Comparison of ENCODE assay signal across 18 cellular contexts in the genomic region with DNA sequence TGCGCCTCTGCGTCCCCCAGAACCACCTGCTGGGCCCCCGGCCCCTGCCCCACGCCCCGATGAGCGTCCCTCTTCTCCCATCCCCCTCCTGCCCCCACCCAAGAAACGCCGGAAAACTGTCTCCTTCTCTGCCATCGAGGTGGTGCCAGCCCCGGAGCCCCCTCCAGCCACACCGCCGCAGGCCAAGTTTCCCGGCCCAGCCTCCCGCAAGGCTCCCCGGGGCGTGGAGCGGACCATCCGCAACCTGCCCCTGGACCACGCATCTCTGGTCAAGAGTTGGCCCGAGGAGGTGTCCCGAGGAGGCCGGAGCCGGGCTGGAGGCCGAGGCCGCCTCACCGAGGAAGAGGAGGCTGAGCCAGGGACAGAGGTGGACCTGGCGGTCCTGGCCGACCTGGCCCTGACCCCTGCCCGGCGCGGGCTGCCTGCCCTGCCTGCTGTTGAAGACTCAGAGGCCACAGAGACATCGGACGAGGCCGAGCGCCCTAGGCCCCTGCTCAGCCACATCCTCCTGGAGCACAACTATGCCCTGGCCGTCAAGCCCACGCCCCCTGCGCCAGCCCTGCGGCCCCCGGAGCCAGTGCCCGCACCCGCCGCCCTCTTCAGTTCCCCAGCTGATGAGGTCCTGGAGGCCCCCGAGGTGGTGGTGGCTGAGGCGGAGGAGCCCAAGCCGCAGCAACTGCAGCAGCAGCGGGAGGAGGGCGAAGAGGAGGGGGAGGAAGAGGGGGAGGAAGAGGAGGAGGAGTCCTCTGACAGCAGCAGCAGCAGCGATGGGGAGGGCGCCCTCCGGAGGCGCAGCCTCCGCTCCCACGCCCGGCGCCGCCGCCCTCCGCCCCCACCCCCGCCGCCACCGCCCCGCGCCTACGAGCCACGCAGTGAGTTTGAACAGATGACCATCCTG. TPM values are rescaled to one million over a fixed set of nuclear protein-coding genes. Genes with fewer than 3 reads are reported as not detected.
A peak's percentile ranks its signal among the peaks of the same experiment; 100 is the strongest.
DNase-seq lines count a peak whose midpoint lies in the region; ATAC-seq, FAIRE-seq and TF ChIP-seq lines count a peak whose summit lies in the region.
"Had no signal": no experiment of that assay in that cellular context is flagged by ENCODE, and none has a peak within 500 bp of the region (broad histone marks: within the 10 kb centered on the region; RNA-seq: fewer than 3 reads in every experiment).

No MANE protein-coding gene starts in this region.

- POLR2A ChIA-PET in HEK293 (lab: Yijun Ruan, JAX) (no interaction called here), WTC11 (lab: Charles Lee) (no interaction called here), HepG2 (lab: Yijun Ruan, JAX) (no interaction called here)

- H3K4me3 ChIP-seq in HEK293 (ENCODE audit: low read depth, low read length) (no peak overlapping the region), HepG2 (replicated peaks in 1 of 3; ENCODE audit: insufficient read depth in 1 of 3, low read depth in 2 of 3, low read length in 3 of 3) (no peak overlapping the region)
- H3K4me3 ChIP-seq: BLaER1 treated with 17β-estradiol and CSF1 and Interleukin-3, amounts not matched to agents 10 nM and 100 nM; HAP-1 had no signal

- H3K27ac ChIP-seq in HEK293 (ENCODE audit: extremely low read depth, low read depth, low read length) (no peak overlapping the region), HepG2 (ENCODE audit: extremely low read length, insufficient read depth, low read length) (no peak overlapping the region)
- H3K27ac ChIP-seq: BLaER1 treated with 17β-estradiol and CSF1 and Interleukin-3, amounts not matched to agents 10 nM and 100 nM; HL-60 had no signal

- H3K36me3 Mint-ChIP-seq in WTC11: peaks cover 36% of the 10 kb centered on the region

- in situ Hi-C loops in HepG2 (cut with HindIII; ENCODE audit: extremely low pct_ligation_motif_present, low pct_unique_long_range_greater_than_20kb): loop anchor here (25.0 kb wide), 1 partner anchor 733 kb away; a partner anchor contains a TSS

- DNase-seq in WTC11 (ENCODE audit: low spot score) (no peak), HepG2 (ENCODE audit: low spot score) (no peak), NCI-H1930 (lab: John Stamatoyannopoulos, UW) (no peak), NCI-H82 (lab: John Stamatoyannopoulos, UW) (no peak)
- DNase-seq: CD4-positive, CD25-positive, alpha-beta regulatory T cell; CD8-positive, alpha-beta memory T cell; COR-L47; GOT3; Kasumi-1; KG1 had no signal

- BruUV-seq in HepG2 (replicated peaks; lab: Mats Ljungman, UMichigan): no TSS peak

- TF ChIP-seq RAD21 in HepG2 (CRISPR knock-in tag; IDR thresholded peaks at IDR 0.05): no peak

- FAIRE-seq in HepG2 (lab: Jason Lieb, UNC): no peak
- FAIRE-seq: G401.6 had no signal

- 97% methylated on average over 61 of the region's 66 CpGs for WGBS in HepG2 (ENCODE audit: low lambda C conversion rate)

- no peaks in the 10 kb centered on the region for H3K4me1 Mint-ChIP-seq in WTC11
- H3K4me1 Mint-ChIP-seq: B cell had no signal

- H3K4me1 ChIP-seq in HEK293 (ENCODE audit: control insufficient read depth, insufficient read depth, low read length): no peaks in the 10 kb centered on the region
- H3K4me1 ChIP-seq in HepG2 (ENCODE audit: insufficient read depth, low read length): no peaks in the 10 kb centered on the region
- H3K4me1 ChIP-seq: HAP-1 had no signal

- H3K9me3 Mint-ChIP-seq in WTC11: no peaks in the 10 kb centered on the region
- H3K9me3 Mint-ChIP-seq: CD8-positive, alpha-beta memory T cell; IgD-negative memory B cell had no signal

- peaks cover 2% of the 10 kb centered on the region; the same call in 1 of the 2 replicates for H3K27me3 Mint-ChIP-seq in WTC11 (ENCODE audit: low read depth)
- H3K27me3 Mint-ChIP-seq: B cell; CD4-positive, CD25-positive, alpha-beta regulatory T cell; CD8-positive, alpha-beta memory T cell; IgD-negative memory B cell had no signal

- no peak overlapping the region for H2AFZ ChIP-seq in HepG2 (ENCODE audit: low read length)

- no peak for TF ChIP-seq CTCF in HEK293 (tag by site-specific recombination; IDR thresholded peaks at IDR 0.05)
- TF ChIP-seq CTCF in WTC11 (IDR thresholded peaks at IDR 0.05): no peak
- TF ChIP-seq CTCF in HepG2 (CRISPR knock-in tag; IDR thresholded peaks at IDR 0.05): no peak

- H3K79me2 ChIP-seq in HepG2 (ENCODE audit: insufficient read depth, low read length): no peaks in the 10 kb centered on the region

- H3K9ac ChIP-seq in HepG2 (ENCODE audit: insufficient read depth, low read depth, low read length): no peak overlapping the region
- H3K9ac ChIP-seq: BLaER1 treated with 17β-estradiol and CSF1 and Interleukin-3, amounts not matched to agents 10 nM and 100 nM had no signal

- H3K27ac Mint-ChIP-seq in WTC11: no peak overlapping the region
- H3K27ac Mint-ChIP-seq: B cell; CD4-positive, CD25-positive, alpha-beta regulatory T cell; IgD-negative memory B cell had no signal

- ATAC-seq in WTC11: peak; percentile 11; the same call in 1 of the 2 replicates
- ATAC-seq in HepG2: no peak
- ATAC-seq in HG03469 (IDR thresholded peaks at IDR 0.05; ENCODE audit: unreplicated experiment): no peak

- no peak overlapping the region for H3K4me3 Mint-ChIP-seq in WTC11
- H3K4me3 Mint-ChIP-seq: B cell, IgD-negative memory B cell had no signal

- H4K20me1 ChIP-seq in HepG2 (ENCODE audit: insufficient read depth, low read length): no peaks in the 10 kb centered on the region; the same call in 1 of the 2 replicates

- no peak for TF ChIP-seq POLR2A in HepG2 (IDR thresholded peaks at IDR 0.05; ENCODE audit: insufficient read depth in 1 of 2, low read depth in 2 of 2, low read length in 2 of 2)

- no peak overlapping the region for H3K4me2 ChIP-seq in HepG2 (ENCODE audit: low read depth, low read length)
- H3K4me2 ChIP-seq: BLaER1 treated with 17β-estradiol and CSF1 and Interleukin-3, amounts not matched to agents 10 nM and 100 nM had no signal

- no peaks in the 10 kb centered on the region for H3K27me3 ChIP-seq in HepG2 (ENCODE audit: control insufficient read depth in 1 of 2, insufficient read depth in 2 of 2, low read length in 2 of 2)
- H3K27me3 ChIP-seq: BLaER1 treated with 17β-estradiol and CSF1 and Interleukin-3, amounts not matched to agents 10 nM and 100 nM had no signal

- peaks cover 21 to 100% of the 10 kb centered on the region in 2 experiments; a peak in 2 of 3 replicates for H3K36me3 ChIP-seq in HEK293 (ENCODE audit: control insufficient read depth in 2 of 2, insufficient read depth in 1 of 2, low read length in 2 of 2)
- peaks cover 40 to 83% of the 10 kb centered on the region in 2 experiments for H3K36me3 ChIP-seq in HepG2 (replicated peaks in 1 of 2; ENCODE audit: control insufficient read depth in 1 of 2, insufficient read depth in 2 of 2, low read length in 2 of 2)

- TF ChIP-seq EP300 in HepG2 (IDR thresholded peaks at IDR 0.05; ENCODE audit: low read depth in 2 of 2, low read length in 2 of 2): no peak
- TF ChIP-seq EP300 in HepG2 (CRISPR knock-in tag; IDR thresholded peaks at IDR 0.05; ENCODE audit: borderline replicate concordance): no peak

- intact Hi-C loops in HepG2 (cut with micrococcal nuclease; ENCODE audit: unreplicated experiment): loop anchor here (10.0 kb wide), 1 partner anchor 885 kb away; no protein-coding TSS in a partner anchor

- CTCF ChIA-PET in HEK293 (lab: Yijun Ruan, JAX) (interaction anchor here (1.2 to 1.4 kb wide), 2 partner anchors 25 to 1151 kb away, joined by 4 to 5 read pairs; no protein-coding TSS in a partner anchor), WTC11 (lab: Charles Lee) (no interaction called here), HepG2 (lab: Yijun Ruan, JAX; ENCODE audit: low intra/inter-chr PET ratio, low total read pairs) (no interaction called here)

- no peaks in the 10 kb centered on the region for H3K9me3 ChIP-seq in HEK293 (ENCODE audit: control insufficient read depth, insufficient read depth, low read depth, low read length)
- no peaks in the 10 kb centered on the region for H3K9me3 ChIP-seq in HepG2 (ENCODE audit: low read length)
- H3K9me3 ChIP-seq: BLaER1 treated with 17β-estradiol and CSF1 and Interleukin-3, amounts not matched to agents 10 nM and 100 nM; HAP-1 had no signal

RNA-seq across cellular contexts. Expression of a gene that starts 5.6 kb away (rescaled TPM):
- total RNA-seq in WTC11 (2021) (4.1 to 4.5 TPM (median 4.5 TPM) in 3 replicates), HepG2 (2016; rRNA removed; fragmentation: Illumina TruSeq; extraction: Trizol) (58.8 and 69.7 TPM in 2 replicates)
- total RNA-seq in HepG2 (2016; cell fraction: cytosol; rRNA removed; fragmentation: Illumina TruSeq; extraction: Trizol; ENCODE audit: low read depth): 12.1 and 14.2 TPM in 2 replicates
- total RNA-seq in HepG2 (2016; cell fraction: insoluble cytoplasmic fraction; rRNA removed; fragmentation: Illumina TruSeq; extraction: Trizol): 53.9 and 70.3 TPM in 2 replicates
- total RNA-seq in HepG2 (2016; cell fraction: membrane; rRNA removed; fragmentation: Illumina TruSeq; extraction: Trizol): 26.6 and 27.7 TPM in 2 replicates
- 36.3 and 39.5 TPM in 2 replicates for total RNA-seq in HepG2 (2016; cell fraction: nucleus; rRNA removed; fragmentation: Illumina TruSeq; extraction: Trizol)
- 32.9 and 40.9 TPM in 2 replicates for polyA plus RNA-seq in HepG2 (2011; rRNA removed)
- polyA plus RNA-seq in HepG2 (2011; cell fraction: cytosol; rRNA removed): 29.8 and 45.1 TPM in 2 replicates
- polyA plus RNA-seq in HepG2 (2011; cell fraction: nucleus; rRNA removed): 63.4 and 68.4 TPM in 2 replicates
- 14.8 and 17.8 TPM in 2 replicates for polyA plus RNA-seq in HepG2 (2012)
- 10.6 and 11.9 TPM in 2 replicates for polyA plus RNA-seq in HepG2 (2016; cell fraction: cytosol; fragmentation: Illumina TruSeq; extraction: Trizol; ENCODE audit: low read depth)
- 43.4 and 50.5 TPM in 2 replicates for polyA plus RNA-seq in HepG2 (2016; cell fraction: insoluble cytoplasmic fraction; fragmentation: Illumina TruSeq; extraction: Trizol; ENCODE audit: low read depth)
- polyA plus RNA-seq in HepG2 (2016; cell fraction: membrane; fragmentation: Illumina TruSeq; extraction: Trizol; ENCODE audit: low read depth): 18.0 and 19.2 TPM in 2 replicates
- polyA plus RNA-seq in HepG2 (2016; cell fraction: nucleus; fragmentation: Illumina TruSeq; extraction: Trizol; ENCODE audit: insufficient read depth, low read depth): 69.7 and 71.0 TPM in 2 replicates
- 11.6 and 56.6 TPM in 2 replicates for polyA minus RNA-seq in HepG2 (2011; rRNA and poly(A)+ RNA removed; ENCODE audit: low replicate concordance)
- polyA minus RNA-seq in HepG2 (2011; cell fraction: cytosol; rRNA and poly(A)+ RNA removed): 19.8 and 20.1 TPM in 2 replicates
- polyA minus RNA-seq in HepG2 (2011; cell fraction: nucleus; rRNA and poly(A)+ RNA removed): 5.0 and 5.8 TPM in 2 replicates
- total RNA-seq: CD4-positive, CD25-positive, alpha-beta regulatory T cell had no signal
- polyA plus RNA-seq: CD8-positive, alpha-beta memory T cell; IgD-negative memory B cell had no signal

RNA-seq across cellular contexts. Expression of a gene that starts 21.9 kb away (rescaled TPM):
- total RNA-seq in WTC11 (2021) (29.3 to 31.1 TPM (median 29.4 TPM) in 3 replicates), HepG2 (2016; rRNA removed; fragmentation: Illumina TruSeq; extraction: Trizol) (3.6 and 5.6 TPM in 2 replicates)
- 7.1 and 10.5 TPM in 2 replicates for total RNA-seq in HepG2 (2016; cell fraction: cytosol; rRNA removed; fragmentation: Illumina TruSeq; extraction: Trizol; ENCODE audit: low read depth)
- 3.1 and 5.4 TPM in 2 replicates for total RNA-seq in HepG2 (2016; cell fraction: insoluble cytoplasmic fraction; rRNA removed; fragmentation: Illumina TruSeq; extraction: Trizol)
- total RNA-seq in HepG2 (2016; cell fraction: membrane; rRNA removed; fragmentation: Illumina TruSeq; extraction: Trizol): 4.3 and 6.1 TPM in 2 replicates
- 6.3 and 8.6 TPM in 2 replicates for total RNA-seq in HepG2 (2016; cell fraction: nucleus; rRNA removed; fragmentation: Illumina TruSeq; extraction: Trizol)
- polyA plus RNA-seq in HepG2 (2011; rRNA removed): 3.2 and 3.8 TPM in 2 replicates
- 1.6 and 2.0 TPM in 2 replicates for polyA plus RNA-seq in HepG2 (2011; cell fraction: cytosol; rRNA removed)
- polyA plus RNA-seq in HepG2 (2011; cell fraction: nucleus; rRNA removed): 23.9 and 35.1 TPM in 2 replicates
- polyA plus RNA-seq in HepG2 (2012): 15.4 and 28.2 TPM in 2 replicates
- 0.57 and 1.4 TPM in 2 replicates for polyA plus RNA-seq in HepG2 (2016; cell fraction: cytosol; fragmentation: Illumina TruSeq; extraction: Trizol; ENCODE audit: low read depth)
- 10.9 and 15.4 TPM in 2 replicates for polyA plus RNA-seq in HepG2 (2016; cell fraction: insoluble cytoplasmic fraction; fragmentation: Illumina TruSeq; extraction: Trizol; ENCODE audit: low read depth)
- 2.9 and 3.9 TPM in 2 replicates for polyA plus RNA-seq in HepG2 (2016; cell fraction: membrane; fragmentation: Illumina TruSeq; extraction: Trizol; ENCODE audit: low read depth)
- polyA plus RNA-seq in HepG2 (2016; cell fraction: nucleus; fragmentation: Illumina TruSeq; extraction: Trizol; ENCODE audit: insufficient read depth, low read depth): 43.7 and 55.5 TPM in 2 replicates
- polyA minus RNA-seq in HepG2 (2011; rRNA and poly(A)+ RNA removed; ENCODE audit: low replicate concordance): 5.5 and 8.7 TPM in 2 replicates
- polyA minus RNA-seq in HepG2 (2011; cell fraction: cytosol; rRNA and poly(A)+ RNA removed): 2.8 and 3.1 TPM in 2 replicates
- polyA minus RNA-seq in HepG2 (2011; cell fraction: nucleus; rRNA and poly(A)+ RNA removed): 7.0 and 11.2 TPM in 2 replicates

RNA-seq across cellular contexts. Expression of a gene that starts 30.6 kb away (rescaled TPM):
- total RNA-seq in WTC11 (2021) (10.8 to 13.5 TPM (median 13.2 TPM) in 3 replicates), HepG2 (2016; rRNA removed; fragmentation: Illumina TruSeq; extraction: Trizol) (6.3 and 11.4 TPM in 2 replicates)
- 3.1 and 3.3 TPM in 2 replicates for total RNA-seq in HepG2 (2016; cell fraction: cytosol; rRNA removed; fragmentation: Illumina TruSeq; extraction: Trizol; ENCODE audit: low read depth)
- 6.8 and 11.0 TPM in 2 replicates for total RNA-seq in HepG2 (2016; cell fraction: insoluble cytoplasmic fraction; rRNA removed; fragmentation: Illumina TruSeq; extraction: Trizol)
- 6.6 and 6.9 TPM in 2 replicates for total RNA-seq in HepG2 (2016; cell fraction: membrane; rRNA removed; fragmentation: Illumina TruSeq; extraction: Trizol)
- total RNA-seq in HepG2 (2016; cell fraction: nucleus; rRNA removed; fragmentation: Illumina TruSeq; extraction: Trizol): 9.5 and 9.8 TPM in 2 replicates
- 32.0 and 41.3 TPM in 2 replicates for polyA plus RNA-seq in HepG2 (2011; rRNA removed)
- polyA plus RNA-seq in HepG2 (2011; cell fraction: cytosol; rRNA removed): 40.6 and 43.1 TPM in 2 replicates
- 24.2 and 26.2 TPM in 2 replicates for polyA plus RNA-seq in HepG2 (2011; cell fraction: nucleus; rRNA removed)
- 8.4 and 8.8 TPM in 2 replicates for polyA plus RNA-seq in HepG2 (2012)
- polyA plus RNA-seq in HepG2 (2016; cell fraction: cytosol; fragmentation: Illumina TruSeq; extraction: Trizol; ENCODE audit: low read depth): 2.0 and 3.1 TPM in 2 replicates
- polyA plus RNA-seq in HepG2 (2016; cell fraction: insoluble cytoplasmic fraction; fragmentation: Illumina TruSeq; extraction: Trizol; ENCODE audit: low read depth): 6.2 and 7.6 TPM in 2 replicates
- polyA plus RNA-seq in HepG2 (2016; cell fraction: membrane; fragmentation: Illumina TruSeq; extraction: Trizol; ENCODE audit: low read depth): 4.8 and 5.1 TPM in 2 replicates
- polyA plus RNA-seq in HepG2 (2016; cell fraction: nucleus; fragmentation: Illumina TruSeq; extraction: Trizol; ENCODE audit: insufficient read depth, low read depth): 14.8 and 15.7 TPM in 2 replicates
- 9.3 and 112 TPM in 2 replicates for polyA minus RNA-seq in HepG2 (2011; rRNA and poly(A)+ RNA removed; ENCODE audit: low replicate concordance)
- polyA minus RNA-seq in HepG2 (2011; cell fraction: cytosol; rRNA and poly(A)+ RNA removed): 19.9 and 21.3 TPM in 2 replicates
- 9.7 and 16.2 TPM in 2 replicates for polyA minus RNA-seq in HepG2 (2011; cell fraction: nucleus; rRNA and poly(A)+ RNA removed)

RNA-seq across cellular contexts. Expression of a gene that starts 31.0 kb away (rescaled TPM):
- 15.9 to 20.5 TPM (median 19.9 TPM) in 3 replicates for total RNA-seq in WTC11 (2021)
- 1.7 and 3.0 TPM in 2 replicates for total RNA-seq in HepG2 (2016; rRNA removed; fragmentation: Illumina TruSeq; extraction: Trizol)
- 3.7 and 5.0 TPM in 2 replicates for total RNA-seq in HepG2 (2016; cell fraction: cytosol; rRNA removed; fragmentation: Illumina TruSeq; extraction: Trizol; ENCODE audit: low read depth)
- 1.00 and 4.0 TPM in 2 replicates for total RNA-seq in HepG2 (2016; cell fraction: insoluble cytoplasmic fraction; rRNA removed; fragmentation: Illumina TruSeq; extraction: Trizol)
- 3.5 TPM in 2 replicates for total RNA-seq in HepG2 (2016; cell fraction: membrane; rRNA removed; fragmentation: Illumina TruSeq; extraction: Trizol)
- total RNA-seq in HepG2 (2016; cell fraction: nucleus; rRNA removed; fragmentation: Illumina TruSeq; extraction: Trizol): 3.8 and 7.5 TPM in 2 replicates
- 1.3 and 2.1 TPM in 2 replicates for polyA plus RNA-seq in HepG2 (2011; rRNA removed)
- polyA plus RNA-seq in HepG2 (2011; cell fraction: cytosol; rRNA removed): 0.55 and 0.67 TPM in 2 replicates
- polyA plus RNA-seq in HepG2 (2011; cell fraction: nucleus; rRNA removed): 9.0 and 9.4 TPM in 2 replicates
- 1.1 and 1.5 TPM in 2 replicates for polyA plus RNA-seq in HepG2 (2012)
- 2.1 and 2.2 TPM in 2 replicates for polyA plus RNA-seq in HepG2 (2016; cell fraction: cytosol; fragmentation: Illumina TruSeq; extraction: Trizol; ENCODE audit: low read depth)
- 0.69 and 0.76 TPM in 2 replicates for polyA plus RNA-seq in HepG2 (2016; cell fraction: insoluble cytoplasmic fraction; fragmentation: Illumina TruSeq; extraction: Trizol; ENCODE audit: low read depth)
- 1.4 and 1.9 TPM in 2 replicates for polyA plus RNA-seq in HepG2 (2016; cell fraction: membrane; fragmentation: Illumina TruSeq; extraction: Trizol; ENCODE audit: low read depth)
- 10.6 and 11.3 TPM in 2 replicates for polyA plus RNA-seq in HepG2 (2016; cell fraction: nucleus; fragmentation: Illumina TruSeq; extraction: Trizol; ENCODE audit: insufficient read depth, low read depth)
- polyA minus RNA-seq in HepG2 (2011; rRNA and poly(A)+ RNA removed; ENCODE audit: low replicate concordance): 2.6 and 7.4 TPM in 2 replicates
- 0.26 and 0.69 TPM in 2 replicates for polyA minus RNA-seq in HepG2 (2011; cell fraction: cytosol; rRNA and poly(A)+ RNA removed)
- 9.0 and 11.2 TPM in 2 replicates for polyA minus RNA-seq in HepG2 (2011; cell fraction: nucleus; rRNA and poly(A)+ RNA removed)
- polyA plus RNA-seq: CD4-positive, CD25-positive, alpha-beta regulatory T cell had no signal

RNA-seq across cellular contexts. Expression of a gene that starts 53.9 kb away (rescaled TPM):
- total RNA-seq in WTC11 (2021): 31.3 to 38.4 TPM (median 32.5 TPM) in 3 replicates
- 29.2 and 31.3 TPM in 2 replicates for total RNA-seq in HepG2 (2016; rRNA removed; fragmentation: Illumina TruSeq; extraction: Trizol)
- total RNA-seq in HepG2 (2016; cell fraction: cytosol; rRNA removed; fragmentation: Illumina TruSeq; extraction: Trizol; ENCODE audit: low read depth): 10.9 and 11.8 TPM in 2 replicates
- total RNA-seq in HepG2 (2016; cell fraction: insoluble cytoplasmic fraction; rRNA removed; fragmentation: Illumina TruSeq; extraction: Trizol): 28.3 and 29.6 TPM in 2 replicates
- total RNA-seq in HepG2 (2016; cell fraction: membrane; rRNA removed; fragmentation: Illumina TruSeq; extraction: Trizol): 18.1 and 22.6 TPM in 2 replicates
- 23.9 and 30.7 TPM in 2 replicates for total RNA-seq in HepG2 (2016; cell fraction: nucleus; rRNA removed; fragmentation: Illumina TruSeq; extraction: Trizol)
- polyA plus RNA-seq in HepG2 (2011; rRNA removed): 34.6 and 37.0 TPM in 2 replicates
- polyA plus RNA-seq in HepG2 (2011; cell fraction: cytosol; rRNA removed): 23.2 and 23.7 TPM in 2 replicates
- 109 and 115 TPM in 2 replicates for polyA plus RNA-seq in HepG2 (2011; cell fraction: nucleus; rRNA removed)
- 36.9 and 43.1 TPM in 2 replicates for polyA plus RNA-seq in HepG2 (2012)
- polyA plus RNA-seq in HepG2 (2016; cell fraction: cytosol; fragmentation: Illumina TruSeq; extraction: Trizol; ENCODE audit: low read depth): 14.1 and 15.4 TPM in 2 replicates
- 43.9 and 44.6 TPM in 2 replicates for polyA plus RNA-seq in HepG2 (2016; cell fraction: insoluble cytoplasmic fraction; fragmentation: Illumina TruSeq; extraction: Trizol; ENCODE audit: low read depth)
- polyA plus RNA-seq in HepG2 (2016; cell fraction: membrane; fragmentation: Illumina TruSeq; extraction: Trizol; ENCODE audit: low read depth): 22.4 and 26.1 TPM in 2 replicates
- 94.3 and 107 TPM in 2 replicates for polyA plus RNA-seq in HepG2 (2016; cell fraction: nucleus; fragmentation: Illumina TruSeq; extraction: Trizol; ENCODE audit: insufficient read depth, low read depth)
- 23.8 and 35.4 TPM in 2 replicates for polyA minus RNA-seq in HepG2 (2011; rRNA and poly(A)+ RNA removed; ENCODE audit: low replicate concordance)
- polyA minus RNA-seq in HepG2 (2011; cell fraction: cytosol; rRNA and poly(A)+ RNA removed): 7.3 and 10.4 TPM in 2 replicates
- 17.5 and 20.7 TPM in 2 replicates for polyA minus RNA-seq in HepG2 (2011; cell fraction: nucleus; rRNA and poly(A)+ RNA removed)
